In genomic region chr19:29528350-29528945, GRCh38 we compare ENCODE assay signal across 8 cellular contexts. TPM values are rescaled to one million over a fixed set of nuclear protein-coding genes. Genes with fewer than 3 reads are reported as not detected.
DNase-seq lines count a peak whose midpoint lies in the region; ATAC-seq, FAIRE-seq and TF ChIP-seq lines count a peak whose summit lies in the region.

No MANE protein-coding gene starts in this region.

- peaks cover 0 to 5% (median 0%) of the 10 kb centered on the region in 11 donors for H3K9me3 Mint-ChIP-seq in naive thymus-derived CD4-positive, alpha-beta T cell
- no peaks in the 10 kb centered on the region for H3K9me3 Mint-ChIP-seq in stimulated activated effector memory CD8-positive, alpha-beta T cell treated with anti-CD3 and anti-CD28 coated beads, Interleukin-12 subunit alpha, Interleukin-12 subunit beta, amount 100 ng/mL, for 72 hours

- intact Hi-C loops in esophagus muscularis mucosa (cut with DNase I): no loop called here
- intact Hi-C loops in naive thymus-derived CD4-positive, alpha-beta T cell (cut with micrococcal nuclease): loop anchor here in 1 of 2 donors (5.0 to 10.0 kb wide), 6 partner anchors 59 to 1824 kb away; partner anchors contain the start of gene C19orf12

- peaks cover 51 to 73% (median 61%) of the 10 kb centered on the region in 5 donors for H3K27me3 Mint-ChIP-seq in naive thymus-derived CD4-positive, alpha-beta T cell

- ATAC-seq in naive thymus-derived CD4-positive, alpha-beta T cell: peak; percentile 68
- peak; percentile 84 for ATAC-seq in stimulated activated effector memory CD8-positive, alpha-beta T cell treated with anti-CD3 and anti-CD28 coated beads, Interleukin-12 subunit alpha, Interleukin-12 subunit beta, amount 100 ng/mL, for 72 hours
- no peak for ATAC-seq in HG03460 (IDR thresholded peaks at IDR 0.05; ENCODE audit: unreplicated experiment)

- peak overlapping the region; percentile 39 to 87 (median 68) for H3K4me3 Mint-ChIP-seq in naive thymus-derived CD4-positive, alpha-beta T cell
- H3K4me3 Mint-ChIP-seq in stimulated activated effector memory CD8-positive, alpha-beta T cell treated with anti-CD3 and anti-CD28 coated beads, Interleukin-12 subunit alpha, Interleukin-12 subunit beta, amount 100 ng/mL, for 72 hours: peak overlapping the region; percentile 66

- H3K27ac Mint-ChIP-seq in naive thymus-derived CD4-positive, alpha-beta T cell: peak overlapping the region in 1 of 9 donors; percentile 35
- H3K27ac Mint-ChIP-seq in stimulated activated effector memory CD8-positive, alpha-beta T cell treated with anti-CD3 and anti-CD28 coated beads, Interleukin-12 subunit alpha, Interleukin-12 subunit beta, amount 100 ng/mL, for 72 hours: no peak overlapping the region

- H3K4me1 ChIP-seq in esophagus muscularis mucosa: peaks cover 35 to 62% (median 59%) of the 10 kb centered on the region in 4 donors
- peaks cover 5 to 8% of the 10 kb centered on the region in 2 donors for H3K4me1 ChIP-seq in naive thymus-derived CD4-positive, alpha-beta T cell (ENCODE audit: control insufficient read depth in 2 of 2, insufficient read depth in 2 of 2, low read length in 2 of 2)

- 2% methylated on average over 32 of the region's 57 CpGs for WGBS in esophagus muscularis mucosa

- H3K4me1 Mint-ChIP-seq in naive thymus-derived CD4-positive, alpha-beta T cell: peaks cover 18 to 33% (median 23%) of the 10 kb centered on the region in 7 donors
- H3K4me1 Mint-ChIP-seq in stimulated activated effector memory CD8-positive, alpha-beta T cell treated with anti-CD3 and anti-CD28 coated beads, Interleukin-12 subunit alpha, Interleukin-12 subunit beta, amount 100 ng/mL, for 72 hours: peaks cover 37% of the 10 kb centered on the region

- H3K36me3 Mint-ChIP-seq in naive thymus-derived CD4-positive, alpha-beta T cell: peaks cover 0 to 2% (median 0%) of the 10 kb centered on the region in 5 donors
- no peaks in the 10 kb centered on the region for H3K36me3 Mint-ChIP-seq in stimulated activated effector memory CD8-positive, alpha-beta T cell treated with anti-CD3 and anti-CD28 coated beads, Interleukin-12 subunit alpha, Interleukin-12 subunit beta, amount 100 ng/mL, for 72 hours

- DNase-seq in D341Med (ENCODE audit: low spot score) (peak; percentile 91), H54 (ENCODE audit: insufficient read length, low spot score) (peak; percentile 67), NCI-H2227 (lab: John Stamatoyannopoulos, UW; ENCODE audit: unreplicated experiment) (peak; percentile 99), esophagus muscularis mucosa (ENCODE audit: extremely low spot score) (no peak)
- DNase-seq in activated CD8-positive, alpha-beta memory T cell treated with anti-CD3 and anti-CD28 coated beads, Interleukin-2, amount 50 U/mL, for 4 hours: peak; percentile 54
- DNase-seq in naive thymus-derived CD4-positive, alpha-beta T cell: peak in 6 of 9 donors; percentile 8 to 72 (median 25)
- DNase-seq in stimulated activated effector memory CD8-positive, alpha-beta T cell treated with anti-CD3 and anti-CD28 coated beads, Interleukin-12 subunit alpha, Interleukin-12 subunit beta, amount 100 ng/mL, for 72 hours (ENCODE audit: low spot score in 2 of 2): peak; percentile 56 to 87

- CTCF ChIA-PET in naive thymus-derived CD4-positive, alpha-beta T cell (lab: Charles Lee): no interaction called here

- TF ChIP-seq POLR2A in H54 (IDR thresholded peaks at IDR 0.05; ENCODE audit: low read depth, low read length) (no peak), esophagus muscularis mucosa (IDR thresholded peaks at IDR 0.05; ENCODE audit: low read depth) (no peak)

- TF ChIP-seq EP300 in esophagus muscularis mucosa (IDR thresholded peaks at IDR 0.05): no peak

- FAIRE-seq in H54 (lab: Jason Lieb, UNC): no peak

- no peaks in the 10 kb centered on the region for H3K36me3 ChIP-seq in esophagus muscularis mucosa
- H3K36me3 ChIP-seq in naive thymus-derived CD4-positive, alpha-beta T cell (ENCODE audit: control insufficient read depth in 2 of 3, insufficient read depth in 3 of 3, low read length in 3 of 3): no peaks in the 10 kb centered on the region

- TF ChIP-seq CTCF in esophagus muscularis mucosa (IDR thresholded peaks at IDR 0.05): peak; percentile 54 to 80 (median 69)

- H3K27ac ChIP-seq in esophagus muscularis mucosa (replicated peaks in 1 of 4): no peak overlapping the region
- no peak overlapping the region for H3K27ac ChIP-seq in naive thymus-derived CD4-positive, alpha-beta T cell (ENCODE audit: low read depth, low read length)

- H3K9me3 ChIP-seq in esophagus muscularis mucosa: peaks cover 0 to 3% (median 0%) of the 10 kb centered on the region in 4 donors
- no peaks in the 10 kb centered on the region for H3K9me3 ChIP-seq in naive thymus-derived CD4-positive, alpha-beta T cell (ENCODE audit: control insufficient read depth in 2 of 3, low read length in 3 of 3)

- POLR2A ChIA-PET in naive thymus-derived CD4-positive, alpha-beta T cell (lab: Charles Lee): no interaction called here

- peaks cover 6 to 100% (median 60%) of the 10 kb centered on the region in 4 donors for H3K27me3 ChIP-seq in esophagus muscularis mucosa
- H3K27me3 ChIP-seq in naive thymus-derived CD4-positive, alpha-beta T cell (ENCODE audit: control insufficient read depth in 2 of 2, insufficient read depth in 2 of 2, low read length in 2 of 2): peaks cover 4 to 14% of the 10 kb centered on the region in 2 donors

- peak overlapping the region; percentile 29 to 44 (median 36) for H3K4me3 ChIP-seq in esophagus muscularis mucosa
- peak overlapping the region; percentile 30 for H3K4me3 ChIP-seq in naive thymus-derived CD4-positive, alpha-beta T cell (ENCODE audit: low read length)

RNA-seq across cellular contexts. Expression of gene VSTM2B, which starts 2.7 kb away (rescaled TPM):
- under 1 TPM in 2 of 4 donors, not detected in 2; 0.23 to 0.33 TPM for total RNA-seq in esophagus muscularis mucosa
- total RNA-seq in naive thymus-derived CD4-positive, alpha-beta T cell: under 1 TPM in 1 of 5 experiments, not detected in 4; 0.24 TPM
- polyA plus RNA-seq in naive thymus-derived CD4-positive, alpha-beta T cell: not detected
